16 cellular contexts compared by ENCODE assay signal in the genomic region with DNA sequence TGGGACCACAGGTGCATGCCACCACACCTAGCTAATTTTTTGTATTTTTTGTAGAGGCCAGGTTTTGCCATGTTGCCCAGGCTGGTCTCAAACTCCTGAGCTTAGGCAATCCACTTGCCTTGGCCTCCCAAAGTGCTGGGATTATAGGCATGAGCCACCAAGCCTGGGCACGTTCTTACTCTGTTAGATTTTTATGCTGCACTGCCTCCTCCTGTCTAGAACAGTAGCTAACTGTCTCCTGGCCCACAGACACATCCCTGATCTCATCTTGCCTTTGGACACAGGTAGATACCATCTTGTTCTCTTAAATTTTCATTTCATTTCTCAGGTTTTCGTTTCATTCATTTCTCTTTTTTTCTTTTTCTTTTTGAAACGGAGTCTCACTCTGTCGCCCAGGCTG. TPM values are rescaled to one million over a fixed set of nuclear protein-coding genes. Genes with fewer than 3 reads are reported as not detected.
A peak's percentile ranks its signal among the peaks of the same experiment; 100 is the strongest.
DNase-seq lines count a peak whose midpoint lies in the region; FAIRE-seq and TF ChIP-seq lines count a peak whose summit lies in the region.
"Had no signal": no experiment of that assay in that cellular context is flagged by ENCODE, and none has a peak within 500 bp of the region (broad histone marks: within the 10 kb centered on the region; RNA-seq: fewer than 3 reads in every experiment).

No MANE protein-coding gene starts in this region.

- no peaks in the 10 kb centered on the region for H3K4me1 ChIP-seq in BE2C
- H3K4me1 ChIP-seq: lower lobe of right lung, prostate gland had no signal

- DNase-seq in BE2C (no peak), SK-MEL-5 (ENCODE audit: low read depth, low spot score) (peak; percentile 26), fibroblast of mammary gland (ENCODE audit: low read depth) (peak; percentile 24), GDM1 (lab: John Stamatoyannopoulos, UW) (no peak), MG63 (no peak), D721Med (ENCODE audit: insufficient read length, low spot score) (no peak)
- DNase-seq: activated CD4-positive, alpha-beta T cell treated with anti-CD3 and anti-CD28 coated beads, Interleukin-2, amount 50 U/mL, for 1 hour; activated T-cell treated with anti-CD3 and anti-CD28 coated beads, Interleukin-2, amount 50 U/mL, for 4 hours; effector CD8-positive, alpha-beta T cell; GOT3; lower lobe of right lung; naive B cell; NCI-H2171; Right ventricle myocardium superior had no signal

- H3K36me3 ChIP-seq in BE2C = peaks cover 11% of the 10 kb centered on the region
- peaks cover 26% of the 10 kb centered on the region for H3K36me3 ChIP-seq in MG63

- H3K4me3 ChIP-seq in BE2C (ENCODE audit: low read depth, low read length) (no peak overlapping the region), GM12875 (ENCODE audit: low read depth, low read length) (no peak overlapping the region), fibroblast of mammary gland (ENCODE audit: control insufficient read depth, low read depth, low read length) (no peak overlapping the region), MG63 (no peak overlapping the region)
- H3K4me3 ChIP-seq: lower lobe of right lung, prostate gland had no signal

- FAIRE-seq in D721Med (lab: Jason Lieb, UNC) = no peak

- in situ Hi-C loops in SK-MEL-5 (cut with HindIII; ENCODE audit: low pct_unique_long_range_greater_than_20kb, low sequenced_read_pairs) = no loop called here

- H3K27me3 ChIP-seq in BE2C = no peaks in the 10 kb centered on the region
- H3K27me3 ChIP-seq in MG63 = no peaks in the 10 kb centered on the region

- peak; percentile 9; the same call in 1 of the 2 replicates for TF ChIP-seq CTCF in BE2C (IDR thresholded peaks at IDR 0.05; ENCODE audit: low read depth, low read length)
- TF ChIP-seq CTCF in GM12875 (IDR thresholded peaks at IDR 0.05; ENCODE audit: borderline replicate concordance, insufficient read depth, low read depth, low read length) = peak; percentile 12; the same call in 1 of the 2 replicates
- no peak for TF ChIP-seq CTCF in fibroblast of mammary gland (conservative IDR thresholded peaks at IDR 0.05; ENCODE audit: control insufficient read depth, insufficient read depth, low read depth, low read length)
- TF ChIP-seq CTCF in D721Med (IDR thresholded peaks at IDR 0.05; ENCODE audit: insufficient read depth, missing control alignments) = no peak

- H3K9me3 ChIP-seq in BE2C = no peaks in the 10 kb centered on the region
- H3K9me3 ChIP-seq in MG63 = no peaks in the 10 kb centered on the region
- H3K9me3 ChIP-seq: lower lobe of right lung, prostate gland had no signal

RNA-seq across cellular contexts. Expression of gene BLVRA, which starts 41.1 kb away (rescaled TPM):
- polyA plus RNA-seq in BE2C (2012; ENCODE audit: insufficient read depth, insufficient read length, low read depth) = 79.1 TPM
- total RNA-seq in SK-MEL-5 (2014; rRNA removed; shearing (Covaris generic)) = 32.8 and 34.9 TPM in 2 replicates
- polyA plus RNA-seq in SK-MEL-5 (2015; cell fraction: cytosol; rRNA removed) = 42.0 and 55.9 TPM in 2 replicates
- polyA plus RNA-seq in SK-MEL-5 (2015; cell fraction: nucleus; rRNA removed) = 9.6 and 12.3 TPM in 2 replicates
- 40.1 and 42.1 TPM in 2 replicates for total RNA-seq in MG63 (2014; rRNA removed; shearing (Covaris generic); ENCODE audit: low replicate concordance)

Comparison
In these comparisons a context has a peak if more than half of its experiments do, and no peak if none do; other contexts are left out.
1. DNase-seq: peak in SK-MEL-5 (single experiment) and fibroblast of mammary gland (single experiment); none in BE2C (single experiment), GDM1 (single experiment), MG63 (single experiment) and D721Med (single experiment).
2. CTCF ChIP-seq: peak in BE2C (single experiment) and GM12875 (single experiment); none in fibroblast of mammary gland (single experiment) and D721Med (single experiment).